ENCODE assay signal across 2 cellular contexts in genomic region chr16:2734844-2735243, GRCh38.
TF ChIP-seq lines count a peak whose summit lies in the region.

No MANE protein-coding gene starts in this region.

TF ChIP-seq in IMR-90, 13 proteins besides CTCF, POLR2A, EP300 and RAD21:
- TF ChIP-seq MAFK (IDR thresholded peaks at IDR 0.05; ENCODE audit: low read depth, low read length): no peak
- TF ChIP-seq BHLHE40 (IDR thresholded peaks at IDR 0.05; ENCODE audit: low read depth, low read length): no peak
- TF ChIP-seq, protein P1, sequence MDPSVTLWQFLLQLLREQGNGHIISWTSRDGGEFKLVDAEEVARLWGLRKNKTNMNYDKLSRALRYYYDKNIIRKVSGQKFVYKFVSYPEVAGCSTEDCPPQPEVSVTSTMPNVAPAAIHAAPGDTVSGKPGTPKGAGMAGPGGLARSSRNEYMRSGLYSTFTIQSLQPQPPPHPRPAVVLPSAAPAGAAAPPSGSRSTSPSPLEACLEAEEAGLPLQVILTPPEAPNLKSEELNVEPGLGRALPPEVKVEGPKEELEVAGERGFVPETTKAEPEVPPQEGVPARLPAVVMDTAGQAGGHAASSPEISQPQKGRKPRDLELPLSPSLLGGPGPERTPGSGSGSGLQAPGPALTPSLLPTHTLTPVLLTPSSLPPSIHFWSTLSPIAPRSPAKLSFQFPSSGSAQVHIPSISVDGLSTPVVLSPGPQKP (IDR thresholded peaks at IDR 0.05; ENCODE audit: borderline replicate concordance, low read depth, low read length): no peak
- TF ChIP-seq CEBPB (IDR thresholded peaks at IDR 0.05; ENCODE audit: low read depth, low read length): no peak
- no peak for TF ChIP-seq RCOR1 (IDR thresholded peaks at IDR 0.05; ENCODE audit: insufficient replicate concordance, low read length)
- no peak for TF ChIP-seq RFX5 (IDR thresholded peaks at IDR 0.05; ENCODE audit: low read depth, low read length)
- no peak for TF ChIP-seq USF2 (IDR thresholded peaks at IDR 0.05; ENCODE audit: low read depth, low read length)

TF ChIP-seq in K562, 482 proteins besides CTCF, POLR2A, EP300 and RAD21:
- TF ChIP-seq, protein P2, sequence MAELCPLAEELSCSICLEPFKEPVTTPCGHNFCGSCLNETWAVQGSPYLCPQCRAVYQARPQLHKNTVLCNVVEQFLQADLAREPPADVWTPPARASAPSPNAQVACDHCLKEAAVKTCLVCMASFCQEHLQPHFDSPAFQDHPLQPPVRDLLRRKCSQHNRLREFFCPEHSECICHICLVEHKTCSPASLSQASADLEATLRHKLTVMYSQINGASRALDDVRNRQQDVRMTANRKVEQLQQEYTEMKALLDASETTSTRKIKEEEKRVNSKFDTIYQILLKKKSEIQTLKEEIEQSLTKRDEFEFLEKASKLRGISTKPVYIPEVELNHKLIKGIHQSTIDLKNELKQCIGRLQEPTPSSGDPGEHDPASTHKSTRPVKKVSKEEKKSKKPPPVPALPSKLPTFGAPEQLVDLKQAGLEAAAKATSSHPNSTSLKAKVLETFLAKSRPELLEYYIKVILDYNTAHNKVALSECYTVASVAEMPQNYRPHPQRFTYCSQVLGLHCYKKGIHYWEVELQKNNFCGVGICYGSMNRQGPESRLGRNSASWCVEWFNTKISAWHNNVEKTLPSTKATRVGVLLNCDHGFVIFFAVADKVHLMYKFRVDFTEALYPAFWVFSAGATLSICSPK (IDR thresholded peaks at IDR 0.05; ENCODE audit: borderline replicate concordance): no peak
- TF ChIP-seq, protein P3, sequence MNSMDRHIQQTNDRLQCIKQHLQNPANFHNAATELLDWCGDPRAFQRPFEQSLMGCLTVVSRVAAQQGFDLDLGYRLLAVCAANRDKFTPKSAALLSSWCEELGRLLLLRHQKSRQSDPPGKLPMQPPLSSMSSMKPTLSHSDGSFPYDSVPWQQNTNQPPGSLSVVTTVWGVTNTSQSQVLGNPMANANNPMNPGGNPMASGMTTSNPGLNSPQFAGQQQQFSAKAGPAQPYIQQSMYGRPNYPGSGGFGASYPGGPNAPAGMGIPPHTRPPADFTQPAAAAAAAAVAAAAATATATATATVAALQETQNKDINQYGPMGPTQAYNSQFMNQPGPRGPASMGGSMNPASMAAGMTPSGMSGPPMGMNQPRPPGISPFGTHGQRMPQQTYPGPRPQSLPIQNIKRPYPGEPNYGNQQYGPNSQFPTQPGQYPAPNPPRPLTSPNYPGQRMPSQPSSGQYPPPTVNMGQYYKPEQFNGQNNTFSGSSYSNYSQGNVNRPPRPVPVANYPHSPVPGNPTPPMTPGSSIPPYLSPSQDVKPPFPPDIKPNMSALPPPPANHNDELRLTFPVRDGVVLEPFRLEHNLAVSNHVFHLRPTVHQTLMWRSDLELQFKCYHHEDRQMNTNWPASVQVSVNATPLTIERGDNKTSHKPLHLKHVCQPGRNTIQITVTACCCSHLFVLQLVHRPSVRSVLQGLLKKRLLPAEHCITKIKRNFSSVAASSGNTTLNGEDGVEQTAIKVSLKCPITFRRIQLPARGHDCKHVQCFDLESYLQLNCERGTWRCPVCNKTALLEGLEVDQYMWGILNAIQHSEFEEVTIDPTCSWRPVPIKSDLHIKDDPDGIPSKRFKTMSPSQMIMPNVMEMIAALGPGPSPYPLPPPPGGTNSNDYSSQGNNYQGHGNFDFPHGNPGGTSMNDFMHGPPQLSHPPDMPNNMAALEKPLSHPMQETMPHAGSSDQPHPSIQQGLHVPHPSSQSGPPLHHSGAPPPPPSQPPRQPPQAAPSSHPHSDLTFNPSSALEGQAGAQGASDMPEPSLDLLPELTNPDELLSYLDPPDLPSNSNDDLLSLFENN (IDR thresholded peaks at IDR 0.05; ENCODE audit: low read depth in 2 of 2, low read length in 2 of 2): no peak
- TF ChIP-seq SLC30A9 (CRISPR knock-in tag; IDR thresholded peaks at IDR 0.05): no peak
- no peak for TF ChIP-seq ZNF354B (CRISPR knock-in tag; IDR thresholded peaks at IDR 0.05)
- TF ChIP-seq, protein P4, sequence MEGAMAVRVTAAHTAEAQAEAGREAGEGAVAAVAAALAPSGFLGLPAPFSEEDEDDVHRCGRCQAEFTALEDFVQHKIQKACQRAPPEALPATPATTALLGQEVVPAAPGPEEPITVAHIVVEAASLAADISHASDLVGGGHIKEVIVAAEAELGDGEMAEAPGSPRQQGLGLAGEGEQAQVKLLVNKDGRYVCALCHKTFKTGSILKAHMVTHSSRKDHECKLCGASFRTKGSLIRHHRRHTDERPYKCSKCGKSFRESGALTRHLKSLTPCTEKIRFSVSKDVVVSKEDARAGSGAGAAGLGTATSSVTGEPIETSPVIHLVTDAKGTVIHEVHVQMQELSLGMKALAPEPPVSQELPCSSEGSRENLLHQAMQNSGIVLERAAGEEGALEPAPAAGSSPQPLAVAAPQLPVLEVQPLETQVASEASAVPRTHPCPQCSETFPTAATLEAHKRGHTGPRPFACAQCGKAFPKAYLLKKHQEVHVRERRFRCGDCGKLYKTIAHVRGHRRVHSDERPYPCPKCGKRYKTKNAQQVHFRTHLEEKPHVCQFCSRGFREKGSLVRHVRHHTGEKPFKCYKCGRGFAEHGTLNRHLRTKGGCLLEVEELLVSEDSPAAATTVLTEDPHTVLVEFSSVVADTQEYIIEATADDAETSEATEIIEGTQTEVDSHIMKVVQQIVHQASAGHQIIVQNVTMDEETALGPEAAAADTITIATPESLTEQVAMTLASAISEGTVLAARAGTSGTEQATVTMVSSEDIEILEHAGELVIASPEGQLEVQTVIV (CRISPR knock-in tag; IDR thresholded peaks at IDR 0.05; ENCODE audit: borderline replicate concordance): no peak
- TF ChIP-seq, protein P5, sequence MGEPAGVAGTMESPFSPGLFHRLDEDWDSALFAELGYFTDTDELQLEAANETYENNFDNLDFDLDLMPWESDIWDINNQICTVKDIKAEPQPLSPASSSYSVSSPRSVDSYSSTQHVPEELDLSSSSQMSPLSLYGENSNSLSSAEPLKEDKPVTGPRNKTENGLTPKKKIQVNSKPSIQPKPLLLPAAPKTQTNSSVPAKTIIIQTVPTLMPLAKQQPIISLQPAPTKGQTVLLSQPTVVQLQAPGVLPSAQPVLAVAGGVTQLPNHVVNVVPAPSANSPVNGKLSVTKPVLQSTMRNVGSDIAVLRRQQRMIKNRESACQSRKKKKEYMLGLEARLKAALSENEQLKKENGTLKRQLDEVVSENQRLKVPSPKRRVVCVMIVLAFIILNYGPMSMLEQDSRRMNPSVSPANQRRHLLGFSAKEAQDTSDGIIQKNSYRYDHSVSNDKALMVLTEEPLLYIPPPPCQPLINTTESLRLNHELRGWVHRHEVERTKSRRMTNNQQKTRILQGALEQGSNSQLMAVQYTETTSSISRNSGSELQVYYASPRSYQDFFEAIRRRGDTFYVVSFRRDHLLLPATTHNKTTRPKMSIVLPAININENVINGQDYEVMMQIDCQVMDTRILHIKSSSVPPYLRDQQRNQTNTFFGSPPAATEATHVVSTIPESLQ (CRISPR knock-in tag; IDR thresholded peaks at IDR 0.05): no peak
- no peak for TF ChIP-seq NFIC (IDR thresholded peaks at IDR 0.05)
- no peak for TF ChIP-seq ZBTB17 (CRISPR knock-in tag; IDR thresholded peaks at IDR 0.05)
- TF ChIP-seq CTBP1 (IDR thresholded peaks at IDR 0.05; ENCODE audit: borderline replicate concordance): no peak
- TF ChIP-seq BMI1 (IDR thresholded peaks at IDR 0.05; ENCODE audit: low read length): no peak
- TF ChIP-seq HMGN3 (IDR thresholded peaks at IDR 0.05; ENCODE audit: borderline replicate concordance, extremely low read depth, insufficient read length, low read depth, low read length): no peak
- TF ChIP-seq NELFE (IDR thresholded peaks at IDR 0.05; ENCODE audit: insufficient read depth, insufficient read length): no peak
- TF ChIP-seq, protein P6, sequence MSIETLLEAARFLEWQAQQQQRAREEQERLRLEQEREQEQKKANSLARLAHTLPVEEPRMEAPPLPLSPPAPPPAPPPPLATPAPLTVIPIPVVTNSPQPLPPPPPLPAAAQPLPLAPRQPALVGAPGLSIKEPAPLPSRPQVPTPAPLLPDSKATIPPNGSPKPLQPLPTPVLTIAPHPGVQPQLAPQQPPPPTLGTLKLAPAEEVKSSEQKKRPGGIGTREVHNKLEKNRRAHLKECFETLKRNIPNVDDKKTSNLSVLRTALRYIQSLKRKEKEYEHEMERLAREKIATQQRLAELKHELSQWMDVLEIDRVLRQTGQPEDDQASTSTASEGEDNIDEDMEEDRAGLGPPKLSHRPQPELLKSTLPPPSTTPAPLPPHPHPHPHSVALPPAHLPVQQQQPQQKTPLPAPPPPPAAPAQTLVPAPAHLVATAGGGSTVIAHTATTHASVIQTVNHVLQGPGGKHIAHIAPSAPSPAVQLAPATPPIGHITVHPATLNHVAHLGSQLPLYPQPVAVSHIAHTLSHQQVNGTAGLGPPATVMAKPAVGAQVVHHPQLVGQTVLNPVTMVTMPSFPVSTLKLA (conservative IDR thresholded peaks at IDR 0.05): no peak
- no peak for TF ChIP-seq IRF9 (tag; IDR thresholded peaks at IDR 0.05)
- no peak for TF ChIP-seq ZBTB1 (CRISPR knock-in tag; IDR thresholded peaks at IDR 0.05; ENCODE audit: borderline replicate concordance, low read depth)
